21 cellular contexts compared by ENCODE assay signal in the genomic region with DNA sequence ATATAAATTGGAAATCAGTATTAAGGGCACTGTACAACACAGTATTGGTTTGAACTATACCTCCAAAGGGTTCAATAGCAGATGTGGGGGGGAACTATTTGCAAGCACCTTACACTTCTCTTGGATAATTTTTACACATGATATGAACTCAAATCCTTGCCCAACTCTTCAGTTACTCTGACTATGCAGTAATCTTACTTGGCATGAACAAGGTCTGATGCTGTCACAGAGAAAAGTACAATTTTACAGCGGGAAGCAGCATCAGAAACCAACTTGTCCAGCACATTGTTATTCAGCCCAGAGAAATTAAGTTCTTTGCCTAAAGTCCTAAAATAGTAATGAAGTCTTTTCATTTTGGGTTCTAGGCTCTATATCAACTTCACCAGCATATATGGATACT.
"Had no signal": no experiment of that assay in that cellular context is flagged by ENCODE, and none has a peak within 500 bp of the region (broad histone marks: within the 10 kb centered on the region; RNA-seq: fewer than 3 reads in every experiment).

No MANE protein-coding gene starts in this region.

- H3K4me1 ChIP-seq: gastrocnemius medialis, parathyroid adenoma, thyroid gland had no signal

- H3K4me3 ChIP-seq: gastrocnemius medialis, hepatocyte, neural progenitor cell, thyroid gland, vagina had no signal

- DNase-seq: cerebellar nuclear complex; cortex of kidney; effector memory CD8-positive, alpha-beta T cell; gastrocnemius medialis; head of caudate nucleus; kidney; mesenchymal stem cell; midbrain; naive thymus-derived CD4-positive, alpha-beta T cell; small intestine; stimulated activated CD4-positive, alpha-beta T cell treated with anti-CD3 and anti-CD28 coated beads, Interleukin-15, amount 100 ng/mL, for 24 hours; stimulated activated CD4-positive, alpha-beta T cell treated with anti-CD3 and anti-CD28 coated beads, Interleukin-2, amount 100 ng/mL, for 48 hours; stimulated activated naive B cell treated with anti-CD40 and anti-IgM and Interleukin-4, amounts not matched to agents 10 μg/mL and 1 μg/mL and 100 μg/mL, for 72 hours; thyroid gland; trophoblast cell had no signal

- H3K36me3 ChIP-seq: gastrocnemius medialis, neural progenitor cell, thyroid gland, vagina had no signal

- H3K9ac ChIP-seq: neural progenitor cell, parathyroid adenoma had no signal

- H3K9me3 ChIP-seq: gastrocnemius medialis, thyroid gland, vagina had no signal

- ATAC-seq: effector memory CD8-positive, alpha-beta T cell; esophagus mucosa; gastrocnemius medialis; left lobe of liver; naive thymus-derived CD4-positive, alpha-beta T cell; stimulated activated naive B cell treated with anti-CD40 and anti-IgM and Interleukin-4, amounts not matched to agents 10 μg/mL and 1 μg/mL and 100 μg/mL, for 72 hours had no signal

- H3K27ac ChIP-seq: gastrocnemius medialis, hepatocyte, neural progenitor cell, parathyroid adenoma, thyroid gland, vagina had no signal

- H3K27me3 ChIP-seq: gastrocnemius medialis, hepatocyte, neural progenitor cell, thyroid gland, vagina had no signal
